ENCODE assay signal across 19 cellular contexts in the genomic region with DNA sequence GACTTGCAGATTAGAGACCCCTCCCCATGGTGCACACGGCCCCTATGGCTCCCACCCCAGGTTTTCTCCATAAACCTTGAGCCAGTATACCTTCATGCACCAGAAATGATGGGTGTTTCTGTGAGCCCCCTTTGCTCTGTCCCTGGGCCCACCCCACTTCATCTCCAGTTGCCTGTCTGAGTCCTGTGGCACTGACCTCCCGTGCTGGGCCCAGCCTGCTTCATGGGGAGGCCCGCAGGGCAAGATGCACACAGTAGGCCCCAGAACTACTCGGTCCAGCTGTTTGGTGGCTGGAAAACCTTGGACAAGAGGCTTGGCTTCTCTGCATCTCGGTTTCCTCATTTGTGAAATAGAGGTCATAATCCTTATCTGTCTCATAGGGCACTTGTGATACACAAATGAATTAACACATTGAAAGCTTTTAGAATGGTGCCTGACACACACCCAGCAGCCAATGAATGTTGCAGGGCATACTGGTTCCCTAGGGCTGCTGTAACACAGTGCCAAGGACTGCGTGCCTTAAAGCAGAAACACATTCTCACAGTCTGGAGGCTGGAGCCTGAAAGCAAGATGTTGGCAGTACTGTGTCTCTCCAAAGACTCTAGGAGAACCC. TPM values are rescaled to one million over a fixed set of nuclear protein-coding genes. Genes with fewer than 3 reads are reported as not detected.
A peak's percentile ranks its signal among the peaks of the same experiment; 100 is the strongest.
DNase-seq lines count a peak whose midpoint lies in the region; ATAC-seq and TF ChIP-seq lines count a peak whose summit lies in the region.
"Had no signal": no experiment of that assay in that cellular context is flagged by ENCODE, and none has a peak within 500 bp of the region (broad histone marks: within the 10 kb centered on the region; RNA-seq: fewer than 3 reads in every experiment).

No MANE protein-coding gene starts in this region.

- H3K27ac ChIP-seq in esophagus squamous epithelium (peak overlapping the region; percentile 82 to 86 (median 82)), mucosa of rectum (ENCODE audit: low read depth in 2 of 2, low read length in 2 of 2) (peak overlapping the region; percentile 40 to 71), stomach (peak overlapping the region; percentile 82 to 89 (median 83))
- H3K27ac ChIP-seq: HL-60, SK-N-MC had no signal

- 84 to 85% methylated on average over 4 to 6 of the region's 6 CpGs for WGBS in esophagus squamous epithelium, 2 donors
- WGBS in stomach, 5 donors = 43 to 64% (median 53%) methylated on average over 6 of the region's 6 CpGs

- no peak for TF ChIP-seq POLR2A in esophagus squamous epithelium (IDR thresholded peaks at IDR 0.05)
- no peak for TF ChIP-seq POLR2A in stomach (IDR thresholded peaks at IDR 0.05)

- H3K4me3 Mint-ChIP-seq in Caco-2 (ENCODE audit: unreplicated experiment) = no peak overlapping the region
- H3K4me3 Mint-ChIP-seq: CD14-positive monocyte, GM23338 had no signal

- H3K27ac Mint-ChIP-seq in Caco-2 (ENCODE audit: unreplicated experiment) = peak overlapping the region; percentile 96
- H3K27ac Mint-ChIP-seq: GM23338 had no signal

- H3K27me3 ChIP-seq in Caco-2 (replicated peaks; ENCODE audit: control insufficient read depth, insufficient read depth, low read length) = no peaks in the 10 kb centered on the region
- H3K27me3 ChIP-seq in esophagus squamous epithelium = no peaks in the 10 kb centered on the region
- H3K27me3 ChIP-seq in mucosa of rectum (ENCODE audit: control insufficient read depth in 2 of 2, insufficient read depth in 2 of 2, low read length in 2 of 2) = no peaks in the 10 kb centered on the region
- no peaks in the 10 kb centered on the region for H3K27me3 ChIP-seq in stomach

- no peaks in the 10 kb centered on the region; the same call in 1 of the 2 replicates for H3K9me3 ChIP-seq in Caco-2
- H3K9me3 ChIP-seq in esophagus squamous epithelium = peaks cover 0 to 3% (median under 1%) of the 10 kb centered on the region in 3 donors
- H3K9me3 ChIP-seq in mucosa of rectum (ENCODE audit: control insufficient read depth in 2 of 2, low read length in 2 of 2) = peaks cover 0 to 3% of the 10 kb centered on the region in 2 donors
- peaks cover 0 to 2% (median 0%) of the 10 kb centered on the region in 4 donors for H3K9me3 ChIP-seq in stomach

- peaks cover 19% of the 10 kb centered on the region for H3K36me3 Mint-ChIP-seq in Caco-2 (ENCODE audit: insufficient read depth, unreplicated experiment)
- H3K36me3 Mint-ChIP-seq: CD14-positive monocyte had no signal

- H3K9ac ChIP-seq in mucosa of rectum (ENCODE audit: low read depth in 1 of 2, low read length in 2 of 2) = no peak overlapping the region

- no peak overlapping the region for H3K4me3 ChIP-seq in Caco-2 (ENCODE audit: low read depth, low read length)
- no peak overlapping the region for H3K4me3 ChIP-seq in esophagus squamous epithelium
- no peak overlapping the region for H3K4me3 ChIP-seq in mucosa of rectum (ENCODE audit: low read length in 2 of 2)
- no peak overlapping the region for H3K4me3 ChIP-seq in stomach
- H3K4me3 ChIP-seq: GM23338, SK-N-MC had no signal

- H3K9me3 Mint-ChIP-seq in Caco-2 (ENCODE audit: unreplicated experiment) = peaks cover 19% of the 10 kb centered on the region

- no peak for TF ChIP-seq EP300 in stomach (IDR thresholded peaks at IDR 0.05)

- H3K36me3 ChIP-seq in Caco-2 (ENCODE audit: control insufficient read depth, insufficient read depth, low read length) (no peaks in the 10 kb centered on the region), esophagus squamous epithelium (no peaks in the 10 kb centered on the region), mucosa of rectum (ENCODE audit: control insufficient read depth in 2 of 2, insufficient read depth in 2 of 2, low read length in 2 of 2) (peaks cover 0 to 6% of the 10 kb centered on the region in 2 donors), stomach (peaks cover 0 to 3% (median 0%) of the 10 kb centered on the region in 4 donors)

- intact Hi-C loops in Caco-2 (cut with micrococcal nuclease; ENCODE audit: unreplicated experiment) = no loop called here
- intact Hi-C loops in esophagus squamous epithelium (cut with DNase I) = no loop called here
- intact Hi-C loops in stomach (cut with DNase I; ENCODE audit: low total_unique reads) = no loop called here

- TF ChIP-seq CTCF in Caco-2 (IDR thresholded peaks at IDR 0.05; ENCODE audit: insufficient read depth in 1 of 2, low read depth in 1 of 2, low read length in 1 of 2, severe bottlenecking in 1 of 2, unreplicated experiment in 1 of 2) (no peak), esophagus squamous epithelium (IDR thresholded peaks at IDR 0.05) (no peak), stomach (IDR thresholded peaks at IDR 0.05) (no peak)

- H3K4me1 Mint-ChIP-seq in Caco-2 (ENCODE audit: low read depth, unreplicated experiment) = peaks cover 53% of the 10 kb centered on the region
- H3K4me1 Mint-ChIP-seq: CD14-positive monocyte had no signal

- no peak for DNase-seq in Caco-2
- DNase-seq in esophagus squamous epithelium (lab: John Stamatoyannopoulos, UW) = no peak
- no peak for DNase-seq in stomach
- no peak for DNase-seq in NCI-H2196 (lab: John Stamatoyannopoulos, UW; ENCODE audit: unreplicated experiment)
- no peak for DNase-seq in DMS153 (lab: John Stamatoyannopoulos, UW)
- DNase-seq: DMS53; NCI-H1105 treated with DMSO at 0.1 percent for 48 hours; NCI-H187; NCI-H446; NCI-H69; NK-92 treated with Interleukin-12 subunit alpha and Interleukin-12 subunit beta, amount 100 ng/mL, for 24 hours; PC-3 had no signal

- no peak for ATAC-seq in HG03354 (IDR thresholded peaks at IDR 0.05; ENCODE audit: poor library complexity, severe bottlenecking, unreplicated experiment)
- ATAC-seq: GM23338, HCT116, PC-3 had no signal

- BruUV-seq in Caco-2 (replicated peaks; lab: Mats Ljungman, UMichigan) = no TSS peak

- CTCF ChIA-PET in Caco-2 (lab: Charles Lee) = no interaction called here

- no peaks in the 10 kb centered on the region for H3K27me3 Mint-ChIP-seq in Caco-2 (ENCODE audit: insufficient read depth, unreplicated experiment)

- H3K4me1 ChIP-seq in Caco-2 = peaks cover 52% of the 10 kb centered on the region
- H3K4me1 ChIP-seq in esophagus squamous epithelium = peaks cover 16 to 58% (median 35%) of the 10 kb centered on the region in 3 donors
- peaks cover 33 to 56% of the 10 kb centered on the region in 2 donors for H3K4me1 ChIP-seq in mucosa of rectum (ENCODE audit: control insufficient read depth in 2 of 2, insufficient read depth in 2 of 2, low read length in 2 of 2)
- peaks cover 59 to 66% (median 60%) of the 10 kb centered on the region in 4 donors for H3K4me1 ChIP-seq in stomach

- POLR2A ChIA-PET in Caco-2 (lab: Charles Lee) = no interaction called here

RNA-seq across cellular contexts. Expression of a gene that starts 58.4 kb away (rescaled TPM):
- total RNA-seq in Caco-2 (2022) (29.1 and 29.9 TPM in 2 replicates), esophagus squamous epithelium (10 to 100 TPM; 11.0 to 22.9 (median 18.7) TPM), stomach (10 to 100 TPM; 12.8 to 54.0 (median 41.5) TPM)
- 10 to 100 TPM; 10.2 to 20.0 (median 17.6) TPM for polyA plus RNA-seq in stomach
